ENCODE assay signal across 9 cellular contexts in the genomic region with DNA sequence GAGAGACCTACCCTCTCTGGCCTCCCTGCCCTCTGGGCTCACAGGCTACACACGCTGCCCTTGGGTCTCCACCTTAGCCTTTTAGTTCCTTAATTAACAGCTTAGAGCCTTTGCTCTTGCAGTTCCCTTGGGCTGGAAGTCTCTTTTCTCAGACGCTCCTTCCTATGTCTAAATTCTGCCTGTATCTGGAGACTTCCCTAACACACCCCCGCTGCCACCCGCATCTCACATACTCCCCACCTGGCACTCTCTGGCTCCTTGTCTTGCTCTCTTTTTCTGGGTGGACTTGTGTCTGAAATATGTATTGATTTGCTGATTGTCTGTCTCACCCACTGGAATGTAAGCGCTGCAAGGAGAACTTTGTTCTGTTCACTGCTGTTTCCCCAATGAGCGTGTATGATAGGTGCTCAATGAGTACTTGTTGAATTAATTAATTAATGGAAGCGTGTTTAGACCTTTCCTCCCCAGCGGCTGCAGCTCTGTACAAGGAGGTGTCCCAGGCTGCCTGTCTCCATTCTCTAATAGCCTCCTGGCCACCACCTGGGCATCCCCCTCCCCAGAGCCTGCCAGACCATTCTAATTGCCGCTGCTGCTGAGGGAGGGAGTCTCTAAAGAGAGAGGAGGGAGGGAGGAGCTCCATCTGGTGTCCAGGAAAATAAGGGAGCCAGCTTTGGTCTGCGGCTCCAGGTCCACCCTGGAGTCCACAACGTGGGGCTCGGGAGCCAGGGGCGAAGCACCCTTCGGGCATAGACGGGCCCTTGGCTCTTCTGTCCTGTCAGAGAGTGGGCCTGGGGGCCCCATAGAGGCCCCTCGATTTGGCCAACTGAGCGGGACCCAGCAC.
DNase-seq lines count a peak whose midpoint lies in the region; ATAC-seq and TF ChIP-seq lines count a peak whose summit lies in the region.
"Had no signal": no experiment of that assay in that cellular context is flagged by ENCODE, and none has a peak within 500 bp of the region (broad histone marks: within the 10 kb centered on the region; RNA-seq: fewer than 3 reads in every experiment).

No MANE protein-coding gene starts in this region.

- H3K27ac ChIP-seq in HEK293 (ENCODE audit: extremely low read depth, low read depth, low read length) (no peak overlapping the region), hepatocyte (no peak overlapping the region), Karpas-422 (ENCODE audit: low read length) (no peak overlapping the region)

- CTCF ChIA-PET in HEK293 (lab: Yijun Ruan, JAX), result interaction anchor here (0.5 to 1.1 kb wide), 7 partner anchors 11 to 282 kb away, joined by 3 read pairs; no protein-coding TSS in a partner anchor

- no peak overlapping the region for H3K4me3 ChIP-seq in HEK293 (ENCODE audit: low read depth, low read length)
- no peak overlapping the region for H3K4me3 ChIP-seq in hepatocyte
- no peak overlapping the region for H3K4me3 ChIP-seq in Karpas-422 (ENCODE audit: low read length)
- H3K4me3 ChIP-seq: MG63 had no signal

- POLR2A ChIA-PET in HEK293 (lab: Yijun Ruan, JAX), result no interaction called here

- peak; percentile 57; the same call in 1 of the 2 replicates for TF ChIP-seq CTCF in HEK293 (tag by site-specific recombination; IDR thresholded peaks at IDR 0.05)
- TF ChIP-seq CTCF in hepatocyte (IDR thresholded peaks at IDR 0.05; ENCODE audit: poor library complexity), result peak; percentile 36

- H3K36me3 ChIP-seq in HEK293 (ENCODE audit: control insufficient read depth in 2 of 2, insufficient read depth in 1 of 2, low read length in 2 of 2), result no peaks in the 10 kb centered on the region
- no peaks in the 10 kb centered on the region for H3K36me3 ChIP-seq in hepatocyte (replicated peaks; ENCODE audit: insufficient read depth, low read depth)
- no peaks in the 10 kb centered on the region for H3K36me3 ChIP-seq in Karpas-422 (ENCODE audit: insufficient read depth, low read length)
- H3K36me3 ChIP-seq: MG63 had no signal

- H3K79me2 ChIP-seq in hepatocyte (no peaks in the 10 kb centered on the region), Karpas-422 (ENCODE audit: low read length) (no peaks in the 10 kb centered on the region)

- 30% methylated on average over 17 of the region's 17 CpGs for WGBS in hepatocyte (ENCODE audit: low lambda C conversion rate, missing lambda C conversion rate)

- no peaks in the 10 kb centered on the region for H4K20me1 ChIP-seq in hepatocyte (ENCODE audit: insufficient read depth, poor library complexity, severe bottlenecking)
- no peaks in the 10 kb centered on the region for H4K20me1 ChIP-seq in Karpas-422 (ENCODE audit: insufficient read depth, low read depth, low read length)

- H3K9ac ChIP-seq in Karpas-422 (ENCODE audit: low read length), result no peak overlapping the region

- no peaks in the 10 kb centered on the region for H3K9me2 ChIP-seq in hepatocyte (replicated peaks; ENCODE audit: insufficient read depth)
- H3K9me2 ChIP-seq in Karpas-422 (replicated peaks; ENCODE audit: insufficient read depth, low read length), result no peaks in the 10 kb centered on the region

- H2AFZ ChIP-seq in hepatocyte (no peak overlapping the region), Karpas-422 (ENCODE audit: low read length) (no peak overlapping the region)

- H3K4me1 ChIP-seq in HEK293 (ENCODE audit: control insufficient read depth, insufficient read depth, low read length) (no peaks in the 10 kb centered on the region), hepatocyte (ENCODE audit: insufficient read depth) (peaks cover 6% of the 10 kb centered on the region), Karpas-422 (ENCODE audit: low read length) (no peaks in the 10 kb centered on the region)

- H3K27me3 ChIP-seq in hepatocyte (peaks cover 42% of the 10 kb centered on the region), Karpas-422 (ENCODE audit: low read length) (no peaks in the 10 kb centered on the region)
- H3K27me3 ChIP-seq: MG63 had no signal

- H3K4me2 ChIP-seq in hepatocyte (peak overlapping the region; percentile 63), Karpas-422 (ENCODE audit: low read depth, low read length, poor library complexity, severe bottlenecking) (no peak overlapping the region)

- no peaks in the 10 kb centered on the region for H3K9me3 ChIP-seq in HEK293 (ENCODE audit: control insufficient read depth, insufficient read depth, low read depth, low read length)
- no peaks in the 10 kb centered on the region for H3K9me3 ChIP-seq in hepatocyte (ENCODE audit: low read depth)
- no peaks in the 10 kb centered on the region for H3K9me3 ChIP-seq in Karpas-422 (ENCODE audit: low read length)
- H3K9me3 ChIP-seq: MG63 had no signal

- ATAC-seq in GM21723 (IDR thresholded peaks at IDR 0.05; ENCODE audit: unreplicated experiment) (no peak), HG02981 (IDR thresholded peaks at IDR 0.05; ENCODE audit: unreplicated experiment) (no peak), HG03095 (IDR thresholded peaks at IDR 0.05; ENCODE audit: unreplicated experiment) (no peak)

- DNase-seq in amygdala (lab: John Stamatoyannopoulos, UW), result peak in 39 of 56 donors; percentile 55 to 92 (median 77)
- peak; percentile 42 for DNase-seq in hepatocyte (ENCODE audit: low spot score)
- DNase-seq in pulmonary artery endothelial cell (ENCODE audit: low read depth, low spot score), result peak; percentile 4
- DNase-seq in Karpas-422, result no peak
- DNase-seq: MG63 had no signal

TF ChIP-seq in HEK293, 187 proteins besides CTCF, POLR2A, EP300 and RAD21:
- TF ChIP-seq ZNF341 (tag by site-specific recombination; IDR thresholded peaks at IDR 0.05; ENCODE audit: low read depth) (peak; percentile 14; the same call in 1 of the 2 replicates), GLIS1 (tag by site-specific recombination; IDR thresholded peaks at IDR 0.05) (peak; percentile 13; the same call in 1 of the 2 replicates), ZNF555 (tag by site-specific recombination; conservative IDR thresholded peaks at IDR 0.05) (no peak)
- TF ChIP-seq, protein P1, sequence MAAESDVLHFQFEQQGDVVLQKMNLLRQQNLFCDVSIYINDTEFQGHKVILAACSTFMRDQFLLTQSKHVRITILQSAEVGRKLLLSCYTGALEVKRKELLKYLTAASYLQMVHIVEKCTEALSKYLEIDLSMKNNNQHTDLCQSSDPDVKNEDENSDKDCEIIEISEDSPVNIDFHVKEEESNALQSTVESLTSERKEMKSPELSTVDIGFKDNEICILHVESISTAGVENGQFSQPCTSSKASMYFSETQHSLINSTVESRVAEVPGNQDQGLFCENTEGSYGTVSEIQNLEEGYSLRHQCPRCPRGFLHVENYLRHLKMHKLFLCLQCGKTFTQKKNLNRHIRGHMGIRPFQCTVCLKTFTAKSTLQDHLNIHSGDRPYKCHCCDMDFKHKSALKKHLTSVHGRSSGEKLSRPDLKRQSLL (tag by site-specific recombination; IDR thresholded peaks at IDR 0.05), result peak; percentile 81
TF ChIP-seq in HEK293: peak in this region for 3.
